26 cellular contexts compared by ENCODE assay signal in the genomic region with DNA sequence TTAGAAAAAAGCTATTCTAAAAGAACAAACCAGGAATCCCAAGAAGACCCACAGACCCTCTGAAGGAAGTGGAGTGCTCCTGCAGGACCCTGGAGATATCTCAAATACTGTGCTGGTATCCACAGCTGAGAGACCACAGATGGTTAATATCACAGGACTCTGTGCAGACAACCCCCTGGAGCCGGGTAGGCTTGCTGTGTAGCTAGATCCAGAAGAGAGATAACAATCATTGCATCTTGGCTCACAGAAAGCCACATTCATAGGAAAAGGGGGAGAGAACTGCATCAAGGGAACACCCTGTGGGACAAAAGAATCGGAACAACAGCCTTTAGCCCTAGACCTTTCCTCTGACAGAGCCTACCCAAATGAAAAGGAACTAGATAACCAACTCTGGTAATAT.
"Had no signal": no experiment of that assay in that cellular context is flagged by ENCODE, and none has a peak within 500 bp of the region (broad histone marks: within the 10 kb centered on the region; RNA-seq: fewer than 3 reads in every experiment).

No MANE protein-coding gene starts in this region.

- H3K4me3 ChIP-seq: left lung, lower lobe of right lung, mucosa of descending colon, ovary, right atrium auricular region, right lobe of liver, smooth muscle cell, stomach, testis, thyroid gland, transverse colon, upper lobe of left lung, vagina had no signal

- ATAC-seq: left colon; left lung; lower lobe of right lung; mucosa of descending colon; naive thymus-derived CD4-positive, alpha-beta T cell; natural killer cell treated with Interleukin-12 subunit alpha and Interleukin-12 subunit beta and Interleukin-15 and Interleukin-18, amount 100 ng/mL, for 72 hours; right lobe of liver; stimulated activated naive B cell treated with anti-CD40 and anti-IgM and Interleukin-4, amounts not matched to agents 10 μg/mL and 1 μg/mL and 100 μg/mL, for 72 hours; stimulated activated naive CD8-positive, alpha-beta T cell treated with anti-CD3 and anti-CD28 coated beads, Interleukin-15, Interleukin-2, amounts not matched to agents 100 U/mL and 50 U/mL, for 24 hours had no signal

- H3K4me1 ChIP-seq: left lung, lower lobe of right lung, right atrium auricular region, right lobe of liver, stomach, testis, thyroid gland, transverse colon, upper lobe of left lung, vagina had no signal

- H3K9me3 ChIP-seq: lower lobe of right lung, mucosa of descending colon, ovary, right atrium auricular region, right lobe of liver, stomach, testis, thyroid gland, transverse colon, upper lobe of left lung, vagina had no signal

- H3K27me3 ChIP-seq: left lung, ovary, right atrium auricular region, right lobe of liver, stomach, testis, thyroid gland, transverse colon, upper lobe of left lung, vagina had no signal

- DNase-seq: hypothalamus; immature natural killer cell; kidney; left colon; left lung; lower lobe of right lung; mammary epithelial cell; mesendoderm; mucosa of descending colon; naive thymus-derived CD4-positive, alpha-beta T cell; ovary; right lobe of liver; stimulated activated CD4-positive, alpha-beta T cell treated with anti-CD3 and anti-CD28 coated beads, Interleukin-1b, Interleukin-23, amount 100 ng/mL, for 48 hours; stimulated activated CD4-positive, alpha-beta T cell treated with anti-CD3 and anti-CD28 coated beads, Interleukin-2, amount 100 ng/mL, for 48 hours; stimulated activated CD4-positive, alpha-beta T cell treated with anti-CD3 and anti-CD28 coated beads, Interleukin-4, amount 100 ng/mL, for 4 hours; stimulated activated naive B cell treated with anti-CD40 and anti-IgM and Interleukin-4, amounts not matched to agents 10 μg/mL and 1 μg/mL and 100 μg/mL, for 72 hours; stimulated activated naive CD8-positive, alpha-beta T cell treated with anti-CD3 and anti-CD28 coated beads, Interleukin-15, Interleukin-2, amounts not matched to agents 100 U/mL and 50 U/mL, for 24 hours; stomach; testis; thyroid gland; transverse colon; upper lobe of left lung had no signal

- H3K27ac ChIP-seq: left lung, lower lobe of right lung, ovary, right atrium auricular region, right lobe of liver, stomach, testis, thyroid gland, transverse colon, upper lobe of left lung, vagina had no signal

- H3K36me3 ChIP-seq: left lung, lower lobe of right lung, ovary, right atrium auricular region, right lobe of liver, stomach, thyroid gland, transverse colon, upper lobe of left lung, vagina had no signal
